In genomic region chr14:100709252-100709955, GRCh38 we compare ENCODE assay signal across 10 cellular contexts. TPM values are rescaled to one million over a fixed set of nuclear protein-coding genes. Genes with fewer than 3 reads are reported as not detected.
DNase-seq lines count a peak whose midpoint lies in the region; ATAC-seq and TF ChIP-seq lines count a peak whose summit lies in the region.
"Had no signal": no experiment of that assay in that cellular context is flagged by ENCODE, and none has a peak within 500 bp of the region (broad histone marks: within the 10 kb centered on the region; RNA-seq: fewer than 3 reads in every experiment).

No MANE protein-coding gene starts in this region.

- H3K36me3 Mint-ChIP-seq in glutamatergic neuron (ENCODE audit: unreplicated experiment): peaks cover 4% of the 10 kb centered on the region
- H3K36me3 Mint-ChIP-seq: naive thymus-derived CD8-positive, alpha-beta T cell had no signal

- peaks cover 13% of the 10 kb centered on the region for H3K27me3 Mint-ChIP-seq in glutamatergic neuron (ENCODE audit: unreplicated experiment)

- H3K4me3 Mint-ChIP-seq in glutamatergic neuron (ENCODE audit: unreplicated experiment): no peak overlapping the region
- H3K4me3 Mint-ChIP-seq: naive thymus-derived CD8-positive, alpha-beta T cell had no signal

- TF ChIP-seq CTCF in omental fat pad (IDR thresholded peaks at IDR 0.05) (peak in 2 of 3 donors; percentile 32 to 46), glutamatergic neuron (IDR thresholded peaks at IDR 0.05; ENCODE audit: partially characterized antibody, unreplicated experiment) (no peak)

- H3K9me3 Mint-ChIP-seq in glutamatergic neuron (ENCODE audit: unreplicated experiment): peaks cover 10% of the 10 kb centered on the region
- H3K9me3 Mint-ChIP-seq: naive thymus-derived CD8-positive, alpha-beta T cell had no signal

- ATAC-seq in omental fat pad (ENCODE audit: low FRiP score): peak; percentile 3
- ATAC-seq: naive thymus-derived CD8-positive, alpha-beta T cell had no signal

- H3K4me1 Mint-ChIP-seq in glutamatergic neuron (ENCODE audit: low read depth, unreplicated experiment): peaks cover 42% of the 10 kb centered on the region

- no peak overlapping the region for H3K27ac Mint-ChIP-seq in glutamatergic neuron (ENCODE audit: unreplicated experiment)
- H3K27ac Mint-ChIP-seq: naive thymus-derived CD8-positive, alpha-beta T cell had no signal

- DNase-seq in CD1c-positive myeloid dendritic cell (ENCODE audit: extremely low spot score) (peak; percentile 8), NCI-H69 (lab: John Stamatoyannopoulos, UW) (peak; percentile 55), fibroblast of gingiva (ENCODE audit: low read depth) (peak; percentile 19), omental fat pad (ENCODE audit: low spot score) (no peak), NCI-H524 (lab: John Stamatoyannopoulos, UW) (no peak), glutamatergic neuron (no peak), NCI-H510A treated with DMSO at 0.1 percent for 48 hours (lab: John Stamatoyannopoulos, UW) (no peak)
- DNase-seq in stimulated activated CD4-positive, alpha-beta T cell treated with anti-CD3 and anti-CD28 coated beads, Interleukin-12 subunit alpha, Interleukin-12 subunit beta, amount 100 ng/mL, for 4 hours: no peak
- DNase-seq: MV-4-11 had no signal

RNA-seq across cellular contexts. Expression of gene DLK1, which starts 17.3 kb away (rescaled TPM):
- total RNA-seq in omental fat pad (not detected), glutamatergic neuron (ENCODE audit: unreplicated experiment) (37.3 TPM)
- total RNA-seq: naive thymus-derived CD8-positive, alpha-beta T cell had no signal

Comparison
In these comparisons a context has a peak if more than half of its experiments do, and no peak if none do; other contexts are left out.
1. DNase-seq: peak in CD1c-positive myeloid dendritic cell (single experiment), NCI-H69 (single experiment) and fibroblast of gingiva (single experiment); none in omental fat pad (single experiment), NCI-H524 (0 of 2), glutamatergic neuron (single experiment), stimulated activated CD4-positive, alpha-beta T cell treated with anti-CD3 and anti-CD28 coated beads, Interleukin-12 subunit alpha, Interleukin-12 subunit beta, amount 100 ng/mL, for 4 hours (single experiment) and NCI-H510A treated with DMSO at 0.1 percent for 48 hours (single experiment).
2. RNA of gene DLK1, which starts 17.3 kb away (total RNA-seq): 37.3 TPM in glutamatergic neuron (single experiment); not detected in omental fat pad; every median in the first group is over 10 times any median in the second.